In genomic region chr5:76485511-76485910, GRCh38 we compare ENCODE assay signal across 19 cellular contexts.
DNase-seq lines count a peak whose midpoint lies in the region; ATAC-seq, FAIRE-seq and TF ChIP-seq lines count a peak whose summit lies in the region.
"Had no signal": no experiment of that assay in that cellular context is flagged by ENCODE, and none has a peak within 500 bp of the region (broad histone marks: within the 10 kb centered on the region; RNA-seq: fewer than 3 reads in every experiment).

No MANE protein-coding gene starts in this region.

- H2BK5ac ChIP-seq in H9 (ENCODE audit: insufficient read length, low read length) (no peak overlapping the region), H1 (ENCODE audit: low read depth, low read length) (no peak overlapping the region; the same call in 1 of the 2 replicates), neuronal stem cell (ENCODE audit: low read length) (no peak overlapping the region)

- H3K79me1 ChIP-seq in H9 (ENCODE audit: insufficient read depth, low read depth, low read length, poor library complexity, severe bottlenecking) (no peaks in the 10 kb centered on the region), H1 (ENCODE audit: low read depth, low read length) (0 out of 2 replicates have a peak, but pooled peaks cover 2% of the 10 kb centered on the region), neuronal stem cell (ENCODE audit: low read depth, low read length) (no peaks in the 10 kb centered on the region)

- no peak for TF ChIP-seq POLR2A in H1 (IDR thresholded peaks at IDR 0.05; ENCODE audit: control extremely low read depth in 1 of 2, low read depth in 2 of 2, low read length in 2 of 2)
- no peak for TF ChIP-seq POLR2A in right lobe of liver (IDR thresholded peaks at IDR 0.05)

- H3K56ac ChIP-seq in H9 (ENCODE audit: insufficient read length, low read depth, low read length) (no peak overlapping the region), H1 (replicated peaks; ENCODE audit: insufficient read length, low read depth, low read length) (no peak overlapping the region)

- H3K23me2 ChIP-seq in H9 (ENCODE audit: insufficient read length, low read depth, low read length, poor library complexity, severe bottlenecking) (peaks cover 3% of the 10 kb centered on the region), H1 (ENCODE audit: low read depth, low read length) (peaks cover 2% of the 10 kb centered on the region; the same call in 1 of the 2 replicates)

- H2BK120ac ChIP-seq in H9 (ENCODE audit: low read depth, low read length, poor library complexity, severe bottlenecking) (no peak overlapping the region), H1 (replicated peaks; ENCODE audit: low read depth, low read length) (no peak overlapping the region), neuronal stem cell (ENCODE audit: low read depth, low read length) (no peak overlapping the region)

- no peak for TF ChIP-seq RAD21 in H1 (IDR thresholded peaks at IDR 0.05 in 1 of 2, conservative IDR thresholded peaks at IDR 0.05 in 1 of 2; ENCODE audit: low read depth in 2 of 2, low read length in 2 of 2)

- H2BK15ac ChIP-seq in H9 (ENCODE audit: low read depth, low read length) (peak overlapping the region; percentile 93; the same call in 1 of the 2 replicates), H1 (ENCODE audit: low read length) (no peak overlapping the region), neuronal stem cell (ENCODE audit: low read length) (no peak overlapping the region)

- peak overlapping the region in 1 of 4 donors; percentile 21 for H3K4me3 Mint-ChIP-seq in CD4-positive, CD25-positive, alpha-beta regulatory T cell
- no peak overlapping the region for H3K4me3 Mint-ChIP-seq in H9
- H3K4me3 Mint-ChIP-seq: B cell; CD8-positive, alpha-beta T cell had no signal

- no peak overlapping the region for H3K4ac ChIP-seq in H9 (ENCODE audit: low read depth, low read length)
- no peak overlapping the region for H3K4ac ChIP-seq in H1 (replicated peaks; ENCODE audit: insufficient read length, low read depth, low read length)
- no peak overlapping the region for H3K4ac ChIP-seq in neuronal stem cell (ENCODE audit: low read length)

- H3K27me3 ChIP-seq in CD4-positive, CD25-positive, alpha-beta regulatory T cell (ENCODE audit: control insufficient read depth, insufficient read depth, low read length): no peaks in the 10 kb centered on the region
- H3K27me3 ChIP-seq in H9 (ENCODE audit: insufficient read depth, low read length): no peaks in the 10 kb centered on the region
- H3K27me3 ChIP-seq in H1 (replicated peaks in 1 of 4; ENCODE audit: control insufficient read depth in 3 of 4, extremely low read depth in 1 of 4, insufficient read depth in 3 of 4, low read length in 3 of 4): no peaks in the 10 kb centered on the region
- H3K27me3 ChIP-seq in right lobe of liver: no peaks in the 10 kb centered on the region
- no peaks in the 10 kb centered on the region for H3K27me3 ChIP-seq in neuronal stem cell (ENCODE audit: control insufficient read depth in 3 of 3, insufficient read depth in 3 of 3, low read depth in 1 of 3, low read length in 3 of 3)

- H3K27ac Mint-ChIP-seq in CD4-positive, CD25-positive, alpha-beta regulatory T cell: peak overlapping the region in 2 of 3 donors; percentile 4 to 31
- peak overlapping the region in 1 of 3 experiments; percentile 39; a peak in 1 of 7 replicates for H3K27ac Mint-ChIP-seq in H9
- H3K27ac Mint-ChIP-seq: B cell had no signal

- CTCF ChIA-PET in H1 (lab: Charles Lee; ENCODE audit: partially characterized antibody): interaction anchor here (0.9 to 6.5 kb wide), 9 partner anchors 14 to 96 kb away, joined by 3 to 69 read pairs (median 7); partner anchors contain the start of gene IQGAP2

- H2BK12ac ChIP-seq in H9 (ENCODE audit: insufficient read length, low read depth, low read length) (no peak overlapping the region), H1 (ENCODE audit: low read depth, low read length) (peak overlapping the region; percentile 27; the same call in 1 of the 2 replicates), neuronal stem cell (ENCODE audit: low read length) (no peak overlapping the region)

- H2AFZ ChIP-seq in H9 (ENCODE audit: low read length) (no peak overlapping the region), H1 (ENCODE audit: low read length) (no peak overlapping the region), neuronal stem cell (ENCODE audit: low read length) (no peak overlapping the region)

- intact Hi-C loops in right lobe of liver (cut with DNase I): no loop called here

- H3K4me2 ChIP-seq in H9 (ENCODE audit: insufficient read depth, insufficient read length, low read length) (no peak overlapping the region), H1 (ENCODE audit: insufficient read depth in 1 of 2, low read depth in 2 of 2, low read length in 2 of 2) (no peak overlapping the region), neuronal stem cell (ENCODE audit: insufficient read depth, low read length, poor library complexity, severe bottlenecking) (no peak overlapping the region)

- ATAC-seq in CD4-positive, CD25-positive, alpha-beta regulatory T cell (ENCODE audit: low read depth in 2 of 2): no peak
- ATAC-seq in right lobe of liver (peak; percentile 50 to 81 (median 64)), HG02678 (IDR thresholded peaks at IDR 0.05; ENCODE audit: unreplicated experiment) (no peak)
- ATAC-seq: CD8-positive, alpha-beta T cell had no signal

- H4K91ac ChIP-seq in H9 (ENCODE audit: insufficient read length, low read depth, low read length): no peak overlapping the region
- no peak overlapping the region for H4K91ac ChIP-seq in H1 (replicated peaks; ENCODE audit: insufficient read length, low read length)
- no peak overlapping the region for H4K91ac ChIP-seq in neuronal stem cell (ENCODE audit: low read depth, low read length, poor library complexity)

- no peak for DNase-seq in CD4-positive, CD25-positive, alpha-beta regulatory T cell
- no peak for DNase-seq in H9
- DNase-seq in H1 (ENCODE audit: low read depth in 1 of 2, low spot score in 2 of 2): no peak
- no peak for DNase-seq in right lobe of liver
- DNase-seq in activated CD8-positive, alpha-beta memory T cell treated with anti-CD3 and anti-CD28 coated beads for 24 hours: no peak
- no peak for DNase-seq in neuronal stem cell (ENCODE audit: low spot score)
- no peak for DNase-seq in NCI-H1417 (lab: John Stamatoyannopoulos, UW)
- DNase-seq: C1 segment of cervical spinal cord; CD8-positive, alpha-beta T cell; COR-L47; DMS153; DMS79 treated with DMSO at 0.1 percent for 48 hours; EL had no signal

- peaks cover 36 to 81% (median 48%) of the 10 kb centered on the region in 4 donors for H3K4me1 Mint-ChIP-seq in CD4-positive, CD25-positive, alpha-beta regulatory T cell
- peaks cover 70 to 74% of the 10 kb centered on the region in 2 experiments for H3K4me1 Mint-ChIP-seq in H9
- H3K4me1 Mint-ChIP-seq: B cell had no signal

- H3K36me3 ChIP-seq in CD4-positive, CD25-positive, alpha-beta regulatory T cell (ENCODE audit: control insufficient read depth, insufficient read depth, low read length): peaks cover 10% of the 10 kb centered on the region
- H3K36me3 ChIP-seq in H1 (ENCODE audit: control insufficient read depth in 2 of 4, insufficient read depth in 4 of 4, low read length in 3 of 4) (no peaks in the 10 kb centered on the region), right lobe of liver (no peaks in the 10 kb centered on the region), neuronal stem cell (replicated peaks in 1 of 2; ENCODE audit: control insufficient read depth in 2 of 2, insufficient read depth in 2 of 2, low read length in 2 of 2) (no peaks in the 10 kb centered on the region)

- H3K18ac ChIP-seq in H9 (ENCODE audit: insufficient read length, low read depth, low read length): no peak overlapping the region
- H3K18ac ChIP-seq in H1 (ENCODE audit: extremely low read depth, low read length): no peak overlapping the region
- no peak overlapping the region for H3K18ac ChIP-seq in neuronal stem cell (ENCODE audit: low read length)

- H3K9me3 ChIP-seq in CD4-positive, CD25-positive, alpha-beta regulatory T cell (ENCODE audit: control insufficient read depth in 2 of 2, low read length in 2 of 2): no peaks in the 10 kb centered on the region
- H3K9me3 ChIP-seq in H9 (ENCODE audit: control insufficient read depth, low read depth, low read length) (no peaks in the 10 kb centered on the region), H1 (ENCODE audit: insufficient read depth in 2 of 2, low read depth in 1 of 2, low read length in 1 of 2) (no peaks in the 10 kb centered on the region), right lobe of liver (no peaks in the 10 kb centered on the region), neuronal stem cell (replicated peaks in 1 of 2; ENCODE audit: control insufficient read depth in 2 of 2, insufficient read depth in 1 of 2, low read depth in 1 of 2, low read length in 2 of 2) (no peaks in the 10 kb centered on the region)

- H3K79me2 ChIP-seq in H9 (ENCODE audit: insufficient read depth, low read length) (no peaks in the 10 kb centered on the region), H1 (ENCODE audit: control insufficient read depth in 1 of 2, insufficient read depth in 2 of 2, low read length in 2 of 2) (peaks cover 0 to 28% of the 10 kb centered on the region in 2 experiments; a peak in 2 of 4 replicates)

- POLR2A ChIA-PET in H1 (lab: Charles Lee; ENCODE audit: partially characterized antibody): no interaction called here

- H3K9ac ChIP-seq in H9 (ENCODE audit: extremely low read depth, insufficient read length, low read length) (no peak overlapping the region), H1 (replicated peaks in 1 of 4; ENCODE audit: extremely low read depth in 1 of 4, low read depth in 3 of 4, low read length in 3 of 4) (no peak overlapping the region), neuronal stem cell (ENCODE audit: low read depth, low read length, poor library complexity) (no peak overlapping the region)

- H2BK20ac ChIP-seq in H9 (ENCODE audit: low read depth, low read length, poor library complexity, severe bottlenecking) (no peak overlapping the region), H1 (ENCODE audit: low read length) (no peak overlapping the region)

- no peak for FAIRE-seq in H1 (lab: Jason Lieb, UNC)
- FAIRE-seq: A204.1, G401.6, GM12891, H54 had no signal

- peaks cover 2% of the 10 kb centered on the region for H4K20me1 ChIP-seq in H9 (ENCODE audit: control insufficient read depth, insufficient read depth, insufficient read length)
- H4K20me1 ChIP-seq in H1 (replicated peaks in 1 of 2; ENCODE audit: control insufficient read depth in 1 of 2, insufficient read depth in 2 of 2, low read length in 2 of 2): no peaks in the 10 kb centered on the region

- H3T11ph ChIP-seq in H9 (ENCODE audit: low read length): no peak overlapping the region

- H2AK5ac ChIP-seq in H9 (ENCODE audit: insufficient read length, low read length) (no peak overlapping the region), H1 (ENCODE audit: low read depth, low read length) (no peak overlapping the region), neuronal stem cell (ENCODE audit: low read depth, low read length) (no peak overlapping the region)

- no peak for TF ChIP-seq EP300 in H1 (IDR thresholded peaks at IDR 0.05; ENCODE audit: borderline replicate concordance in 1 of 2, low read depth in 2 of 2, low read length in 2 of 2)

- H4K8ac ChIP-seq in H9 (replicated peaks; ENCODE audit: insufficient read length, low read depth, low read length) (no peak overlapping the region), H1 (ENCODE audit: extremely low read depth, insufficient read depth, low read length) (no peak overlapping the region), neuronal stem cell (ENCODE audit: low read depth, low read length) (no peak overlapping the region)

- TF ChIP-seq CTCF in H9 (conservative IDR thresholded peaks at IDR 0.05) (no peak), H1 (IDR thresholded peaks at IDR 0.05; ENCODE audit: control extremely low read depth in 1 of 3, insufficient read depth in 1 of 3, low read depth in 1 of 3, low read length in 3 of 3) (no peak), right lobe of liver (IDR thresholded peaks at IDR 0.05) (no peak)

- H3K23ac ChIP-seq in H9 (ENCODE audit: insufficient read length, low read depth, low read length) (no peak overlapping the region), H1 (ENCODE audit: insufficient read length) (no peak overlapping the region), neuronal stem cell (ENCODE audit: low read depth, low read length, poor library complexity) (no peak overlapping the region)

- no peaks in the 10 kb centered on the region for H3K27me3 Mint-ChIP-seq in CD4-positive, CD25-positive, alpha-beta regulatory T cell
- no peaks in the 10 kb centered on the region for H3K27me3 Mint-ChIP-seq in H9 (ENCODE audit: low read depth)
- H3K27me3 Mint-ChIP-seq: B cell had no signal

- H3K14ac ChIP-seq in H9 (ENCODE audit: insufficient read depth, low read length): peak overlapping the region; percentile 82
- no peak overlapping the region for H3K14ac ChIP-seq in H1 (ENCODE audit: insufficient read length)
- no peak overlapping the region for H3K14ac ChIP-seq in neuronal stem cell (ENCODE audit: low read length)

- no peak overlapping the region for H3K27ac ChIP-seq in CD4-positive, CD25-positive, alpha-beta regulatory T cell (ENCODE audit: insufficient read depth, low read length, poor library complexity, severe bottlenecking)
- H3K27ac ChIP-seq in H9 (ENCODE audit: insufficient read length, low read depth, low read length) (no peak overlapping the region), H1 (ENCODE audit: low read depth, low read length) (no peak overlapping the region), right lobe of liver (no peak overlapping the region), neuronal stem cell (replicated peaks; ENCODE audit: low read length) (no peak overlapping the region)

- peaks cover 24% of the 10 kb centered on the region for H3K36me3 Mint-ChIP-seq in CD4-positive, CD25-positive, alpha-beta regulatory T cell
- no peaks in the 10 kb centered on the region for H3K36me3 Mint-ChIP-seq in H9 (ENCODE audit: insufficient read depth in 1 of 3, low read depth in 3 of 3)

- no peak overlapping the region for H3K4me3 ChIP-seq in CD4-positive, CD25-positive, alpha-beta regulatory T cell (ENCODE audit: low read depth, low read length)
- H3K4me3 ChIP-seq in H1 (ENCODE audit: extremely low read depth in 1 of 4, insufficient read depth in 2 of 4, low read depth in 3 of 4, low read length in 4 of 4) (no peak overlapping the region), right lobe of liver (no peak overlapping the region), neuronal stem cell (ENCODE audit: low read length in 2 of 2) (no peak overlapping the region)

- no peaks in the 10 kb centered on the region for H3K9me3 Mint-ChIP-seq in CD4-positive, CD25-positive, alpha-beta regulatory T cell
- no peaks in the 10 kb centered on the region for H3K9me3 Mint-ChIP-seq in H9
- H3K9me3 Mint-ChIP-seq: CD8-positive, alpha-beta T cell had no signal

- H3K4me1 ChIP-seq in CD4-positive, CD25-positive, alpha-beta regulatory T cell (ENCODE audit: control insufficient read depth, insufficient read depth, low read length, poor library complexity, severe bottlenecking): peaks cover 5% of the 10 kb centered on the region
- H3K4me1 ChIP-seq in H9 (ENCODE audit: insufficient read depth, low read length): peaks cover 30% of the 10 kb centered on the region
- peaks cover 6 to 37% (median 33%) of the 10 kb centered on the region in 4 experiments for H3K4me1 ChIP-seq in H1 (replicated peaks in 1 of 4; ENCODE audit: control insufficient read depth in 3 of 4, insufficient read depth in 4 of 4, low read length in 3 of 4)
- H3K4me1 ChIP-seq in right lobe of liver: peaks cover 0 to 22% (median 11%) of the 10 kb centered on the region in 4 donors
- peaks cover 7 to 19% of the 10 kb centered on the region in 2 donors for H3K4me1 ChIP-seq in neuronal stem cell (ENCODE audit: control insufficient read depth in 2 of 2, insufficient read depth in 1 of 2, low read depth in 1 of 2, low read length in 2 of 2)

- no peak overlapping the region for H4K5ac ChIP-seq in H9 (ENCODE audit: insufficient read length, low read depth, low read length)
- H4K5ac ChIP-seq in H1 (ENCODE audit: insufficient read length, low read depth, low read length): no peak overlapping the region

Comparison
In these comparisons a context has a peak if more than half of its experiments do, and no peak if none do; other contexts are left out.
1. ATAC-seq: peak in right lobe of liver (4 of 4); none in CD4-positive, CD25-positive, alpha-beta regulatory T cell (0 of 2) and HG02678 (single experiment).